ENCODE assay signal across 9 cellular contexts in genomic region chr5:44332360-44332971, GRCh38. TPM values are rescaled to one million over a fixed set of nuclear protein-coding genes. Genes with fewer than 3 reads are reported as not detected.
A peak's percentile ranks its signal among the peaks of the same experiment; 100 is the strongest.
DNase-seq lines count a peak whose midpoint lies in the region; ATAC-seq and TF ChIP-seq lines count a peak whose summit lies in the region.
"Had no signal": no experiment of that assay in that cellular context is flagged by ENCODE, and none has a peak within 500 bp of the region (broad histone marks: within the 10 kb centered on the region; RNA-seq: fewer than 3 reads in every experiment).

No MANE protein-coding gene starts in this region.

- H3K56ac ChIP-seq in mesendoderm (ENCODE audit: low read length), result no peak overlapping the region

- H3K27me3 ChIP-seq in mesendoderm (ENCODE audit: insufficient read depth, low read length, poor library complexity), result no peaks in the 10 kb centered on the region
- H3K27me3 ChIP-seq: BLaER1 had no signal

- WGBS in mesendoderm (ENCODE audit: extremely low coverage, insufficient coverage, low lambda C conversion rate), result no CpG with 5 or more reads among the region's 3 CpGs

- H4K5ac ChIP-seq in mesendoderm (ENCODE audit: low read length), result no peak overlapping the region

- H3K36me3 ChIP-seq in mesendoderm (ENCODE audit: control insufficient read depth, insufficient read depth, low read length), result no peaks in the 10 kb centered on the region
- H3K36me3 ChIP-seq: BLaER1 had no signal

- no peak overlapping the region for H3K18ac ChIP-seq in mesendoderm (ENCODE audit: low read length)

- H3K23ac ChIP-seq in mesendoderm (ENCODE audit: low read length), result no peak overlapping the region

- H2BK15ac ChIP-seq in mesendoderm (replicated peaks; ENCODE audit: low read depth), result no peak overlapping the region

- H3K79me2 ChIP-seq in mesendoderm (ENCODE audit: control insufficient read depth, insufficient read depth, low read length), result no peaks in the 10 kb centered on the region

- H3K4me3 ChIP-seq in choroid plexus epithelial cell (ENCODE audit: low read depth, low read length) (no peak overlapping the region), mesendoderm (ENCODE audit: low read length) (no peak overlapping the region)
- H3K4me3 ChIP-seq: BLaER1 had no signal

- no peaks in the 10 kb centered on the region for H3K79me1 ChIP-seq in mesendoderm (ENCODE audit: low read length)

- H2AK5ac ChIP-seq in mesendoderm (ENCODE audit: low read length), result no peak overlapping the region

- no peak overlapping the region for H2BK120ac ChIP-seq in mesendoderm (ENCODE audit: low read depth, low read length)

- H3K4ac ChIP-seq in mesendoderm (ENCODE audit: low read depth, low read length), result no peak overlapping the region

- H2BK5ac ChIP-seq in mesendoderm (ENCODE audit: low read length), result no peak overlapping the region

- peak; percentile 55 for TF ChIP-seq CTCF in choroid plexus epithelial cell (conservative IDR thresholded peaks at IDR 0.05; ENCODE audit: low read depth, low read length)

- no peak overlapping the region for H3K27ac ChIP-seq in mesendoderm (ENCODE audit: low read depth, low read length)
- H3K27ac ChIP-seq: BLaER1 had no signal

- H3K4me1 ChIP-seq in mesendoderm (ENCODE audit: control insufficient read depth, low read depth, low read length), result no peaks in the 10 kb centered on the region
- H3K4me1 ChIP-seq: BLaER1 had no signal

- ATAC-seq in HG03097 (IDR thresholded peaks at IDR 0.05; ENCODE audit: low FRiP score, unreplicated experiment), result peak; percentile 54
- no peak for ATAC-seq in HG03196 (IDR thresholded peaks at IDR 0.05; ENCODE audit: unreplicated experiment)

- DNase-seq in NCI-H1092 treated with DMSO at 0.1 percent for 48 hours (lab: John Stamatoyannopoulos, UW), result peak; percentile 21
- DNase-seq in NCI-H1092 (lab: John Stamatoyannopoulos, UW), result no peak
- peak; percentile 19 for DNase-seq in NCI-H510A treated with DMSO at 0.1 percent for 48 hours (lab: John Stamatoyannopoulos, UW)
- peak; percentile 61 for DNase-seq in choroid plexus epithelial cell (ENCODE audit: low read depth)
- DNase-seq in mesendoderm, result peak; percentile 84
- DNase-seq in HK-2 (ENCODE audit: unreplicated experiment), result no peak

- no peak overlapping the region for H3K4me2 ChIP-seq in mesendoderm (ENCODE audit: low read length)
- H3K4me2 ChIP-seq: BLaER1 had no signal

- H3K9ac ChIP-seq in mesendoderm (ENCODE audit: low read length), result no peak overlapping the region
- H3K9ac ChIP-seq: BLaER1 had no signal

- no peak overlapping the region for H4K8ac ChIP-seq in mesendoderm (ENCODE audit: low read depth, low read length)

RNA-seq across cellular contexts. Expression of gene FGF10, which starts 56.8 kb away (rescaled TPM):
- polyA plus RNA-seq in mesendoderm (2013, experiment 1 of 2), result 2.6 TPM
- 2.6 TPM for polyA plus RNA-seq in mesendoderm (2013, experiment 2 of 2)

Comparison
In these comparisons a context has a peak if more than half of its experiments do, and no peak if none do; other contexts are left out.
1. DNase-seq: peak in NCI-H1092 treated with DMSO at 0.1 percent for 48 hours (single experiment), NCI-H510A treated with DMSO at 0.1 percent for 48 hours (single experiment), choroid plexus epithelial cell (single experiment) and mesendoderm (single experiment); none in NCI-H1092 (single experiment) and HK-2 (single experiment).